ENCODE assay signal across 8 cellular contexts in the genomic region with DNA sequence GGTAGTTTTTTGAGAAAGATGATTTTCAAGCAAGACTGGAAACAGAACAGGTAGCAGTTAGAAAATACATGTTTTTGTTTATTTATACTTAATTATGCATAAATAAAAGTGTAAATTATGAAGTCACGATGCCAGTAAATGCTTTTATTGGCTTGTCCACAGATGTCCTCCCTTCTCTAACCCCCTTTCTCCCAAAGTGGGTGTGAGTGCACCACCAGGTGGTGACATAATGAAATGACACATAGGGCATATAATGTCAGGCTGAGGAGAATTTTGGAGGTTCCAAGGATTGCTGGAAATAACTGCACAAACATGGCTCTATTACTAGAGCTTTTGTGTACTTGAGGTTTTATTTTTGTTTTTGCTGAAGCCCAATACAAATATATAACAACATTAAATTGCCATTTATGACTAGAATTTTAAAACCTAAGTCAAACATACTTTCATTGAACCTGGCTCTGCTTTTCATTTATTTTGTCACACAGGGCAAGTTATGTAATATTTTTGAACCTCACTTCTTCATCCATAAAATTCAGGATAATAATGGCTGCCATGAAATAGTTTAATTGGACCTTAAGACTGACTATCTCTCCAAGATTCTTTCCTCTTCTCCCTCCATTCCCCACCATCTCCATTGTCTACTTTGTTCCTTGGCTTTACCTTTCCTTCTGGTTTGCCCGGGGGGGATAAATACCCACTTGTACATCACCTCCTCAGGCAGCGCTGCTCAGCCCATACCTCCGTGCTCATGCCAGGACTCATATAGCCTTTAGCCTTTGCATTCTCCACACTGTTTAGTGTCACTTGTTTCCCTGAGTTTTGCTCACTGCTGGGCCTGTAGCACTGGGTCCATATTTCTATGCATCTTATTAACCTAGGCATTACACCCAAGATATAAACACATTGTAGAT.
DNase-seq lines count a peak whose midpoint lies in the region; ATAC-seq and TF ChIP-seq lines count a peak whose summit lies in the region.

No MANE protein-coding gene starts in this region.

- H3K9me3 ChIP-seq in mucosa of rectum (ENCODE audit: control insufficient read depth in 2 of 2, low read length in 2 of 2), result no peaks in the 10 kb centered on the region

- no peaks in the 10 kb centered on the region for H3K36me3 ChIP-seq in mucosa of rectum (ENCODE audit: control insufficient read depth in 2 of 2, insufficient read depth in 2 of 2, low read length in 2 of 2)

- no peak for ATAC-seq in HG03108 (IDR thresholded peaks at IDR 0.05; ENCODE audit: unreplicated experiment)

- no peak overlapping the region for H3K4me3 ChIP-seq in mucosa of rectum (ENCODE audit: low read length in 2 of 2)

- peak; percentile 45 for DNase-seq in stimulated activated CD4-positive, alpha-beta T cell treated with anti-CD3 and anti-CD28 coated beads, Interleukin-15, amount 100 ng/mL, for 24 hours
- DNase-seq in stimulated activated CD4-positive, alpha-beta T cell treated with anti-CD3 and anti-CD28 coated beads, Interleukin-12 subunit alpha, Interleukin-12 subunit beta, amount 100 ng/mL, for 4 hours, result no peak
- DNase-seq in HEK293T (ENCODE audit: extremely low spot score), result peak; percentile 70
- DNase-seq in NCI-H446 (lab: John Stamatoyannopoulos, UW), result peak; percentile 59 to 75
- DNase-seq in T47D (ENCODE audit: low read depth in 1 of 2, low spot score in 1 of 2), result peak; percentile 20 to 77
- DNase-seq in activated CD4-positive, CD25-positive, alpha-beta regulatory T cell (lab: John Stamatoyannopoulos, UW), result no peak

- no peaks in the 10 kb centered on the region for H3K4me1 ChIP-seq in mucosa of rectum (ENCODE audit: control insufficient read depth in 2 of 2, insufficient read depth in 2 of 2, low read length in 2 of 2)

- CTCF ChIA-PET in HEK293T (lab: Yijun Ruan, JAX), result interaction anchor here (0.6 to 0.8 kb wide), 2 partner anchors 16 to 109 kb away, joined by 4 read pairs; no protein-coding TSS in a partner anchor

- POLR2A ChIA-PET in HEK293T (lab: Yijun Ruan, JAX), result no interaction called here

- H3K27ac ChIP-seq in mucosa of rectum (ENCODE audit: low read depth in 2 of 2, low read length in 2 of 2), result peak overlapping the region; percentile 36 to 54

- H3K9ac ChIP-seq in mucosa of rectum (ENCODE audit: low read depth in 1 of 2, low read length in 2 of 2), result no peak overlapping the region

- in situ Hi-C loops in T47D (cut with HindIII; ENCODE audit: low pct_unique_long_range_greater_than_20kb, low sequenced_read_pairs), result no loop called here

- H3K27me3 ChIP-seq in mucosa of rectum (ENCODE audit: control insufficient read depth in 2 of 2, insufficient read depth in 2 of 2, low read length in 2 of 2), result no peaks in the 10 kb centered on the region

TF ChIP-seq in HEK293T, 16 proteins besides CTCF, POLR2A, EP300 and RAD21:
- TF ChIP-seq, protein P1, sequence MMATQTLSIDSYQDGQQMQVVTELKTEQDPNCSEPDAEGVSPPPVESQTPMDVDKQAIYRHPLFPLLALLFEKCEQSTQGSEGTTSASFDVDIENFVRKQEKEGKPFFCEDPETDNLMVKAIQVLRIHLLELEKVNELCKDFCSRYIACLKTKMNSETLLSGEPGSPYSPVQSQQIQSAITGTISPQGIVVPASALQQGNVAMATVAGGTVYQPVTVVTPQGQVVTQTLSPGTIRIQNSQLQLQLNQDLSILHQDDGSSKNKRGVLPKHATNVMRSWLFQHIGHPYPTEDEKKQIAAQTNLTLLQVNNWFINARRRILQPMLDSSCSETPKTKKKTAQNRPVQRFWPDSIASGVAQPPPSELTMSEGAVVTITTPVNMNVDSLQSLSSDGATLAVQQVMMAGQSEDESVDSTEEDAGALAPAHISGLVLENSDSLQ (IDR thresholded peaks at IDR 0.05), result 0 out of 2 replicates have a peak, but pooled peaks have one; percentile 16
- TF ChIP-seq NFRKB (IDR thresholded peaks at IDR 0.05), result no peak

Comparison
In these comparisons a context has a peak if more than half of its experiments do, and no peak if none do; other contexts are left out.
1. DNase-seq: peak in stimulated activated CD4-positive, alpha-beta T cell treated with anti-CD3 and anti-CD28 coated beads, Interleukin-15, amount 100 ng/mL, for 24 hours (single experiment), HEK293T (single experiment), NCI-H446 (2 of 2) and T47D (2 of 2); none in stimulated activated CD4-positive, alpha-beta T cell treated with anti-CD3 and anti-CD28 coated beads, Interleukin-12 subunit alpha, Interleukin-12 subunit beta, amount 100 ng/mL, for 4 hours (single experiment) and activated CD4-positive, CD25-positive, alpha-beta regulatory T cell (0 of 4).